2 cellular contexts compared by ENCODE assay signal in genomic region chr7:6446977-6447588, GRCh38.
TF ChIP-seq lines count a peak whose summit lies in the region.

No MANE protein-coding gene starts in this region.

TF ChIP-seq in SK-N-SH treated with all-trans-retinoic acid at 6 μM for 48 hours, 23 proteins besides CTCF, POLR2A, EP300 and RAD21:
- TF ChIP-seq, protein P1, sequence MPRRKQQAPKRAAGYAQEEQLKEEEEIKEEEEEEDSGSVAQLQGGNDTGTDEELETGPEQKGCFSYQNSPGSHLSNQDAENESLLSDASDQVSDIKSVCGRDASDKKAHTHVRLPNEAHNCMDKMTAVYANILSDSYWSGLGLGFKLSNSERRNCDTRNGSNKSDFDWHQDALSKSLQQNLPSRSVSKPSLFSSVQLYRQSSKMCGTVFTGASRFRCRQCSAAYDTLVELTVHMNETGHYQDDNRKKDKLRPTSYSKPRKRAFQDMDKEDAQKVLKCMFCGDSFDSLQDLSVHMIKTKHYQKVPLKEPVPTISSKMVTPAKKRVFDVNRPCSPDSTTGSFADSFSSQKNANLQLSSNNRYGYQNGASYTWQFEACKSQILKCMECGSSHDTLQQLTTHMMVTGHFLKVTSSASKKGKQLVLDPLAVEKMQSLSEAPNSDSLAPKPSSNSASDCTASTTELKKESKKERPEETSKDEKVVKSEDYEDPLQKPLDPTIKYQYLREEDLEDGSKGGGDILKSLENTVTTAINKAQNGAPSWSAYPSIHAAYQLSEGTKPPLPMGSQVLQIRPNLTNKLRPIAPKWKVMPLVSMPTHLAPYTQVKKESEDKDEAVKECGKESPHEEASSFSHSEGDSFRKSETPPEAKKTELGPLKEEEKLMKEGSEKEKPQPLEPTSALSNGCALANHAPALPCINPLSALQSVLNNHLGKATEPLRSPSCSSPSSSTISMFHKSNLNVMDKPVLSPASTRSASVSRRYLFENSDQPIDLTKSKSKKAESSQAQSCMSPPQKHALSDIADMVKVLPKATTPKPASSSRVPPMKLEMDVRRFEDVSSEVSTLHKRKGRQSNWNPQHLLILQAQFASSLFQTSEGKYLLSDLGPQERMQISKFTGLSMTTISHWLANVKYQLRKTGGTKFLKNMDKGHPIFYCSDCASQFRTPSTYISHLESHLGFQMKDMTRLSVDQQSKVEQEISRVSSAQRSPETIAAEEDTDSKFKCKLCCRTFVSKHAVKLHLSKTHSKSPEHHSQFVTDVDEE (CRISPR knock-in tag; IDR thresholded peaks at IDR 0.05) = no peak
- TF ChIP-seq ESRRG (CRISPR knock-in tag; IDR thresholded peaks at IDR 0.05) (no peak), ISL1 (CRISPR knock-in tag; IDR thresholded peaks at IDR 0.05) (peak; percentile 52), ZFP3 (CRISPR knock-in tag; IDR thresholded peaks at IDR 0.05) (0 out of 2 replicates have a peak, but pooled peaks have one; percentile 62), RARB (CRISPR knock-in tag; IDR thresholded peaks at IDR 0.05) (no peak), SNAI2 (CRISPR knock-in tag; IDR thresholded peaks at IDR 0.05) (0 out of 2 replicates have a peak, but pooled peaks have one; percentile 71), GLIS3 (CRISPR knock-in tag; IDR thresholded peaks at IDR 0.05) (0 out of 2 replicates have a peak, but pooled peaks have one; percentile 34), CSDC2 (CRISPR knock-in tag; IDR thresholded peaks at IDR 0.05) (no peak), ZFP30 (CRISPR knock-in tag; IDR thresholded peaks at IDR 0.05) (no peak), OSR1 (CRISPR knock-in tag; IDR thresholded peaks at IDR 0.05) (no peak), ZNF565 (CRISPR knock-in tag; conservative IDR thresholded peaks at IDR 0.05; ENCODE audit: low read depth) (no peak)
- TF ChIP-seq, protein P2, sequence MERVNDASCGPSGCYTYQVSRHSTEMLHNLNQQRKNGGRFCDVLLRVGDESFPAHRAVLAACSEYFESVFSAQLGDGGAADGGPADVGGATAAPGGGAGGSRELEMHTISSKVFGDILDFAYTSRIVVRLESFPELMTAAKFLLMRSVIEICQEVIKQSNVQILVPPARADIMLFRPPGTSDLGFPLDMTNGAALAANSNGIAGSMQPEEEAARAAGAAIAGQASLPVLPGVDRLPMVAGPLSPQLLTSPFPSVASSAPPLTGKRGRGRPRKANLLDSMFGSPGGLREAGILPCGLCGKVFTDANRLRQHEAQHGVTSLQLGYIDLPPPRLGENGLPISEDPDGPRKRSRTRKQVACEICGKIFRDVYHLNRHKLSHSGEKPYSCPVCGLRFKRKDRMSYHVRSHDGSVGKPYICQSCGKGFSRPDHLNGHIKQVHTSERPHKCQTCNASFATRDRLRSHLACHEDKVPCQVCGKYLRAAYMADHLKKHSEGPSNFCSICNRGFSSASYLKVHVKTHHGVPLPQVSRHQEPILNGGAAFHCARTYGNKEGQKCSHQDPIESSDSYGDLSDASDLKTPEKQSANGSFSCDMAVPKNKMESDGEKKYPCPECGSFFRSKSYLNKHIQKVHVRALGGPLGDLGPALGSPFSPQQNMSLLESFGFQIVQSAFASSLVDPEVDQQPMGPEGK (CRISPR knock-in tag; IDR thresholded peaks at IDR 0.05; ENCODE audit: borderline replicate concordance) = no peak

TF ChIP-seq in GM12878, 131 proteins besides CTCF, POLR2A, EP300 and RAD21 (continued from another document):
- TF ChIP-seq, protein P3, sequence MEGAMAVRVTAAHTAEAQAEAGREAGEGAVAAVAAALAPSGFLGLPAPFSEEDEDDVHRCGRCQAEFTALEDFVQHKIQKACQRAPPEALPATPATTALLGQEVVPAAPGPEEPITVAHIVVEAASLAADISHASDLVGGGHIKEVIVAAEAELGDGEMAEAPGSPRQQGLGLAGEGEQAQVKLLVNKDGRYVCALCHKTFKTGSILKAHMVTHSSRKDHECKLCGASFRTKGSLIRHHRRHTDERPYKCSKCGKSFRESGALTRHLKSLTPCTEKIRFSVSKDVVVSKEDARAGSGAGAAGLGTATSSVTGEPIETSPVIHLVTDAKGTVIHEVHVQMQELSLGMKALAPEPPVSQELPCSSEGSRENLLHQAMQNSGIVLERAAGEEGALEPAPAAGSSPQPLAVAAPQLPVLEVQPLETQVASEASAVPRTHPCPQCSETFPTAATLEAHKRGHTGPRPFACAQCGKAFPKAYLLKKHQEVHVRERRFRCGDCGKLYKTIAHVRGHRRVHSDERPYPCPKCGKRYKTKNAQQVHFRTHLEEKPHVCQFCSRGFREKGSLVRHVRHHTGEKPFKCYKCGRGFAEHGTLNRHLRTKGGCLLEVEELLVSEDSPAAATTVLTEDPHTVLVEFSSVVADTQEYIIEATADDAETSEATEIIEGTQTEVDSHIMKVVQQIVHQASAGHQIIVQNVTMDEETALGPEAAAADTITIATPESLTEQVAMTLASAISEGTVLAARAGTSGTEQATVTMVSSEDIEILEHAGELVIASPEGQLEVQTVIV (IDR thresholded peaks at IDR 0.05; ENCODE audit: borderline replicate concordance, partially characterized antibody) = no peak
- TF ChIP-seq EED (IDR thresholded peaks at IDR 0.05; ENCODE audit: low read depth) = peak; percentile 37; the same call in 1 of the 2 replicates
- TF ChIP-seq CHD4 (IDR thresholded peaks at IDR 0.05) = no peak
- TF ChIP-seq SREBF2 (IDR thresholded peaks at IDR 0.05; ENCODE audit: low read length) = no peak
- TF ChIP-seq, protein P4, sequence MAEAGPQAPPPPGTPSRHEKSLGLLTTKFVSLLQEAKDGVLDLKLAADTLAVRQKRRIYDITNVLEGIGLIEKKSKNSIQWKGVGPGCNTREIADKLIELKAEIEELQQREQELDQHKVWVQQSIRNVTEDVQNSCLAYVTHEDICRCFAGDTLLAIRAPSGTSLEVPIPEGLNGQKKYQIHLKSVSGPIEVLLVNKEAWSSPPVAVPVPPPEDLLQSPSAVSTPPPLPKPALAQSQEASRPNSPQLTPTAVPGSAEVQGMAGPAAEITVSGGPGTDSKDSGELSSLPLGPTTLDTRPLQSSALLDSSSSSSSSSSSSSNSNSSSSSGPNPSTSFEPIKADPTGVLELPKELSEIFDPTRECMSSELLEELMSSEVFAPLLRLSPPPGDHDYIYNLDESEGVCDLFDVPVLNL (IDR thresholded peaks at IDR 0.05; ENCODE audit: low read depth, low read length) = no peak
- no peak for TF ChIP-seq ESRRA (IDR thresholded peaks at IDR 0.05; ENCODE audit: low read length)
- TF ChIP-seq RCOR1 (conservative IDR thresholded peaks at IDR 0.05; ENCODE audit: low read depth, low read length) = no peak
- TF ChIP-seq BCLAF1 (IDR thresholded peaks at IDR 0.05) = no peak
- no peak for TF ChIP-seq ATF7 (IDR thresholded peaks at IDR 0.05; ENCODE audit: low read depth)
- 0 out of 2 replicates have a peak, but pooled peaks have one; percentile 12 for TF ChIP-seq SMARCA5 (IDR thresholded peaks at IDR 0.05)
- TF ChIP-seq IKZF2 (IDR thresholded peaks at IDR 0.05) = peak; percentile 47 to 49; a peak in 1 of 4 replicates
- no peak for TF ChIP-seq RB1 (IDR thresholded peaks at IDR 0.05; ENCODE audit: borderline replicate concordance)
- no peak for TF ChIP-seq ZBED1 (IDR thresholded peaks at IDR 0.05; ENCODE audit: borderline replicate concordance)
- TF ChIP-seq, protein P5, sequence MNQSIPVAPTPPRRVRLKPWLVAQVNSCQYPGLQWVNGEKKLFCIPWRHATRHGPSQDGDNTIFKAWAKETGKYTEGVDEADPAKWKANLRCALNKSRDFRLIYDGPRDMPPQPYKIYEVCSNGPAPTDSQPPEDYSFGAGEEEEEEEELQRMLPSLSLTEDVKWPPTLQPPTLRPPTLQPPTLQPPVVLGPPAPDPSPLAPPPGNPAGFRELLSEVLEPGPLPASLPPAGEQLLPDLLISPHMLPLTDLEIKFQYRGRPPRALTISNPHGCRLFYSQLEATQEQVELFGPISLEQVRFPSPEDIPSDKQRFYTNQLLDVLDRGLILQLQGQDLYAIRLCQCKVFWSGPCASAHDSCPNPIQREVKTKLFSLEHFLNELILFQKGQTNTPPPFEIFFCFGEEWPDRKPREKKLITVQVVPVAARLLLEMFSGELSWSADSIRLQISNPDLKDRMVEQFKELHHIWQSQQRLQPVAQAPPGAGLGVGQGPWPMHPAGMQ (IDR thresholded peaks at IDR 0.05; ENCODE audit: borderline replicate concordance) = no peak
- no peak for TF ChIP-seq TCF7 (IDR thresholded peaks at IDR 0.05; ENCODE audit: borderline replicate concordance)
- 0 out of 2 replicates have a peak, but pooled peaks have one; percentile 29 for TF ChIP-seq MTA2 (IDR thresholded peaks at IDR 0.05; ENCODE audit: low read depth)
TF ChIP-seq in GM12878: peak in this region for 7.
